Comparison of ENCODE assay signal across 19 cellular contexts in the genomic region with DNA sequence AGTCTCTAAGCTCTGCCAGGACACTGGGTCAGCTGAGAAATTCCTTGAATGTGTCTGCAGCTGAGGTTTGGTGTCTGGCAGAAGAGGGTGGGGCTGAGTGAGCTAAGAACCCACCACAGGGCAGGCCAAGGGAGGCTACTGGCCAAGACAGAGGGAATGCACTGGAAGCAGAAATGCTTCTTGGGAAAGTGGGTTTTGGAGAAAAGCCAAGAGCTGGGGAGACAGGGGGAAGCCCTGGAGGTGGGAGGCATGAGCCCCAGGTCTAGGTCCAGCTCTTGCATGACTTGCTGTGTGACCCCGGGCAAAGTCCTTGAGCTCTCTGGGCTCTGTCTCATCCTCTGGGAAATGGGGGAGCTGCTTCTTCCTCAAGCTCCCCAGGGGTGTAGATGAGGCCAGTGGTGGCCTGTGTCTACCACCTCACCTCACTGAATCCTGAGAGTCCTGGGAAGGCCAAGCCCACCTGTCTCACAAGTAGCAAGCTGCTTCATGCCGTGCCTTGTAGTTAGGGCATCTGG. TPM values are rescaled to one million over a fixed set of nuclear protein-coding genes. Genes with fewer than 3 reads are reported as not detected.
DNase-seq lines count a peak whose midpoint lies in the region; ATAC-seq, FAIRE-seq and TF ChIP-seq lines count a peak whose summit lies in the region.
"Had no signal": no experiment of that assay in that cellular context is flagged by ENCODE, and none has a peak within 500 bp of the region (broad histone marks: within the 10 kb centered on the region; RNA-seq: fewer than 3 reads in every experiment).

No MANE protein-coding gene starts in this region.

- H3K4me1 ChIP-seq in tibial artery: peaks cover 0 to 54% (median 43%) of the 10 kb centered on the region in 4 donors

- H3K27me3 ChIP-seq in tibial artery: no peaks in the 10 kb centered on the region
- H3K27me3 ChIP-seq: esophagus squamous epithelium had no signal

- FAIRE-seq in HTR-8/SVneo (lab: Jason Lieb, UNC): no peak
- FAIRE-seq: colon had no signal

- TF ChIP-seq CTCF in astrocyte of the spinal cord (IDR thresholded peaks at IDR 0.05; ENCODE audit: low read depth, low read length): no peak
- TF ChIP-seq CTCF in tibial artery (IDR thresholded peaks at IDR 0.05): no peak

- DNase-seq in Right ventricle myocardium inferior (ENCODE audit: missing footprints): peak; percentile 57
- DNase-seq in left ventricle myocardium superior: no peak
- peak; percentile 62 for DNase-seq in astrocyte of the spinal cord (ENCODE audit: low read depth, low spot score)
- DNase-seq in islet precursor cell: peak; percentile 93
- DNase-seq in tibial artery: no peak
- no peak for DNase-seq in HTR-8/SVneo (ENCODE audit: insufficient read length, low spot score)
- DNase-seq in stimulated activated CD4-positive, alpha-beta T cell treated with anti-CD3 and anti-CD28 coated beads, Interleukin-15, amount 100 ng/mL, for 24 hours: no peak
- DNase-seq: activated CD8-positive, alpha-beta memory T cell treated with anti-CD3 and anti-CD28 coated beads for 24 hours; activated naive CD4-positive, alpha-beta T cell treated with Interleukin-2 at 50 U/mL for 16 hours; esophagus squamous epithelium; kidney glomerular epithelial cell; NCI-H524; RPMI8226; T1000 had no signal

- in situ Hi-C loops in astrocyte of the spinal cord (cut with HindIII; ENCODE audit: low sequenced_read_pairs): no loop called here

- intact Hi-C loops in Right ventricle myocardium inferior (cut with DNase I) (no loop called here), left ventricle myocardium superior (cut with micrococcal nuclease) (loop anchor here (10.0 kb wide), 1 partner anchor 70 kb away; no protein-coding TSS in a partner anchor), tibial artery (cut with DNase I; ENCODE audit: low total_unique reads) (no loop called here)

- peak overlapping the region; percentile 29 to 35 for H3K27ac ChIP-seq in tibial artery

- H3K4me3 ChIP-seq in astrocyte of the spinal cord (ENCODE audit: low read depth, low read length) (no peak overlapping the region), tibial artery (no peak overlapping the region)
- H3K4me3 ChIP-seq: esophagus squamous epithelium, HAP-1 had no signal

- ATAC-seq in Right ventricle myocardium inferior (no peak), left ventricle myocardium superior (no peak), HG02885 (IDR thresholded peaks at IDR 0.05; ENCODE audit: poor library complexity, unreplicated experiment) (no peak)
- ATAC-seq: naive thymus-derived CD8-positive, alpha-beta T cell had no signal

- H3K36me3 ChIP-seq in tibial artery: no peaks in the 10 kb centered on the region
- H3K36me3 ChIP-seq: esophagus squamous epithelium, HAP-1 had no signal

- no peaks in the 10 kb centered on the region for H3K9me3 ChIP-seq in tibial artery
- H3K9me3 ChIP-seq: esophagus squamous epithelium, HAP-1 had no signal

RNA-seq across cellular contexts. Expression of a gene that starts 2.3 kb away (rescaled TPM):
- total RNA-seq in Right ventricle myocardium inferior (28.0 TPM), left ventricle myocardium superior (32.3 TPM)

RNA-seq across cellular contexts. Expression of a gene that starts 7.2 kb away (rescaled TPM):
- total RNA-seq in Right ventricle myocardium inferior (1,642 TPM), left ventricle myocardium superior (1,571 TPM)

RNA-seq across cellular contexts. Expression of a gene that starts 11.8 kb away (rescaled TPM):
- total RNA-seq in Right ventricle myocardium inferior (52.5 TPM), left ventricle myocardium superior (48.5 TPM)

RNA-seq across cellular contexts. Expression of a gene that starts 12.2 kb away (rescaled TPM):
- total RNA-seq in Right ventricle myocardium inferior (not detected), left ventricle myocardium superior (not detected)
- total RNA-seq: esophagus squamous epithelium had no signal

RNA-seq across cellular contexts. Expression of a gene that starts 20.8 kb away (rescaled TPM):
- total RNA-seq in Right ventricle myocardium inferior: 0.43 TPM
- 0.97 TPM for total RNA-seq in left ventricle myocardium superior
- total RNA-seq: esophagus squamous epithelium, urinary bladder had no signal

Comparison
In these comparisons a context has a peak if more than half of its experiments do, and no peak if none do; other contexts are left out.
1. DNase-seq: peak in Right ventricle myocardium inferior (single experiment), astrocyte of the spinal cord (single experiment) and islet precursor cell (single experiment); none in left ventricle myocardium superior (single experiment), tibial artery (0 of 2), HTR-8/SVneo (single experiment) and stimulated activated CD4-positive, alpha-beta T cell treated with anti-CD3 and anti-CD28 coated beads, Interleukin-15, amount 100 ng/mL, for 24 hours (single experiment).